Comparison of ENCODE assay signal across 24 cellular contexts in the genomic region with DNA sequence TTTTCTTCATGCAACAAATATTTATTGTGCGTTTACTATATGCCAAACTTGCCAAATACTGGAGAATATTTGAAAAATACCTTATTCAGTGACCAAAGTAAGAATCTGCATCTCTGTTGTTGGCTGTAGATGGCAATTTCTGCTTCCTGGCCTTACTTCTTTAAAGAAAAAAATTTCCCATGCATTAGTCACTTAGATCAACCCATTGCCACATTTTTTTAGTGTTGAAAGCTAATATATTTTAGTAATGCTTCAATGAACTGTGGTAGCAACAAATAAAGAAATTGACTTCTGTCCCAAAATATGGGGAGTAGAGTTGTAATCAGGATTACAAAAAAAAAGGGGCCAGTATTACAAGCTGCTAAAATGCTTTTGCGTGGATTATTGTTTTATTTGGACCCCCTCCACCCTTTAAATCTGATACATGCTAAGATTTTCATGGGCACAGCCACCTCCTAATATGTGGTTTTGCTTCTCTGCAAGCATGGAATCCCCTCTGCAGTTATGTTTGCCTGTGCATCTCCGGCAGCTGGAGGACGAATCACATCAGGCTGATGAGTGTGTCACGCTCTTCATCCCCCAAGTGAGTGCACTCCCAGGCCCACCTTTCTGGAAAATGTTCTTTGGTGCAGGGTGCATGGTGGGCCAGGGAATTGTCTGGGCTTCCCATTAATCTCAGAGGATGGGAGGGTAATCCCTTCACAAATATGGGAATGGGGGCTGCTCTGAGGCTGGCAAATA. TPM values are rescaled to one million over a fixed set of nuclear protein-coding genes. Genes with fewer than 3 reads are reported as not detected.
DNase-seq lines count a peak whose midpoint lies in the region; ATAC-seq and TF ChIP-seq lines count a peak whose summit lies in the region.
"Had no signal": no experiment of that assay in that cellular context is flagged by ENCODE, and none has a peak within 500 bp of the region (broad histone marks: within the 10 kb centered on the region; RNA-seq: fewer than 3 reads in every experiment).

No MANE protein-coding gene starts in this region.

- no peak overlapping the region for H2BK120ac ChIP-seq in trophoblast cell (ENCODE audit: insufficient read depth, low read length, poor library complexity)

- no peak overlapping the region for H2AFZ ChIP-seq in trophoblast cell (ENCODE audit: insufficient read depth, low read length, poor library complexity)

- no peak for TF ChIP-seq CTCF in endodermal cell (conservative IDR thresholded peaks at IDR 0.05)

- H3K9me3 Mint-ChIP-seq in endodermal cell: no peaks in the 10 kb centered on the region
- H3K9me3 Mint-ChIP-seq in activated T-cell treated with anti-CD3 and anti-CD28 coated beads, Interleukin-2, amount 50 U/mL, for 24 hours: no peaks in the 10 kb centered on the region
- H3K9me3 Mint-ChIP-seq: activated naive CD4-positive, alpha-beta T cell treated with anti-CD3 and anti-CD28 coated beads for 36 hours; dendritic cell treated with granulocyte-macrophage colony-stimulating factor and Interleukin-4, amounts not matched to agents 40 ng/mL and 50 ng/mL, for 4 days; T-helper 1 cell treated with Interleukin-12 subunit alpha and Interleukin-12 subunit beta and Interleukin-4 antibody, amounts not matched to agents 30 μg/mL and 1 μg/mL, for 36 hours had no signal

- no peak overlapping the region for H3K23ac ChIP-seq in trophoblast cell (ENCODE audit: low read length)

- no peak overlapping the region for H4K91ac ChIP-seq in trophoblast cell (ENCODE audit: low read depth, low read length)

- no peak overlapping the region for H2AK5ac ChIP-seq in trophoblast cell (ENCODE audit: low read length)

- no peaks in the 10 kb centered on the region for H3K36me3 Mint-ChIP-seq in endodermal cell (ENCODE audit: low read depth)
- H3K36me3 Mint-ChIP-seq in activated T-cell treated with anti-CD3 and anti-CD28 coated beads, Interleukin-2, amount 50 U/mL, for 24 hours (ENCODE audit: low read depth): no peaks in the 10 kb centered on the region

- no peak overlapping the region for H4K8ac ChIP-seq in trophoblast cell (ENCODE audit: low read depth, low read length)

- peaks cover 35% of the 10 kb centered on the region for H3K27me3 Mint-ChIP-seq in endodermal cell (ENCODE audit: insufficient read depth)
- H3K27me3 Mint-ChIP-seq in activated T-cell treated with anti-CD3 and anti-CD28 coated beads, Interleukin-2, amount 50 U/mL, for 24 hours: peaks cover 34% of the 10 kb centered on the region

- no peak overlapping the region for H3K4ac ChIP-seq in trophoblast cell (ENCODE audit: low read depth, low read length)

- intact Hi-C loops in Right ventricle myocardium superior (cut with DNase I): no loop called here

- H3K27ac Mint-ChIP-seq in endodermal cell: peak overlapping the region; percentile 8
- no peak overlapping the region for H3K27ac Mint-ChIP-seq in activated T-cell treated with anti-CD3 and anti-CD28 coated beads, Interleukin-2, amount 50 U/mL, for 24 hours
- H3K27ac Mint-ChIP-seq: activated naive CD4-positive, alpha-beta T cell treated with anti-CD3 and anti-CD28 coated beads for 36 hours; dendritic cell treated with granulocyte-macrophage colony-stimulating factor and Interleukin-4, amounts not matched to agents 40 ng/mL and 50 ng/mL, for 4 days; T-helper 1 cell treated with Interleukin-12 subunit alpha and Interleukin-12 subunit beta and Interleukin-4 antibody, amounts not matched to agents 30 μg/mL and 1 μg/mL, for 36 hours had no signal

- peak overlapping the region; percentile 25 for H3K4me3 Mint-ChIP-seq in endodermal cell
- no peak overlapping the region for H3K4me3 Mint-ChIP-seq in activated T-cell treated with anti-CD3 and anti-CD28 coated beads, Interleukin-2, amount 50 U/mL, for 24 hours
- H3K4me3 Mint-ChIP-seq: activated naive CD4-positive, alpha-beta T cell treated with anti-CD3 and anti-CD28 coated beads for 36 hours; dendritic cell treated with granulocyte-macrophage colony-stimulating factor and Interleukin-4, amounts not matched to agents 40 ng/mL and 50 ng/mL, for 4 days; T-helper 1 cell treated with Interleukin-12 subunit alpha and Interleukin-12 subunit beta and Interleukin-4 antibody, amounts not matched to agents 30 μg/mL and 1 μg/mL, for 36 hours had no signal

- H3K27ac ChIP-seq in endodermal cell (ENCODE audit: low read depth, low read length) (no peak overlapping the region), trophoblast cell (ENCODE audit: low read depth, low read length) (no peak overlapping the region)
- H3K27ac ChIP-seq: BLaER1, Peyer's patch had no signal

- H2BK12ac ChIP-seq in trophoblast cell (ENCODE audit: low read length): no peak overlapping the region

- H3K4me1 ChIP-seq in endodermal cell (ENCODE audit: control insufficient read depth, insufficient read depth, low read length) (peaks cover 20% of the 10 kb centered on the region), trophoblast cell (ENCODE audit: control insufficient read depth in 1 of 2, insufficient read depth in 2 of 2, low read length in 2 of 2) (no peaks in the 10 kb centered on the region)
- H3K4me1 ChIP-seq: BLaER1, Peyer's patch had no signal

- H3K9ac ChIP-seq in endodermal cell (ENCODE audit: extremely low read depth, low read length, poor library complexity, severe bottlenecking) (no peak overlapping the region), trophoblast cell (ENCODE audit: low read length) (no peak overlapping the region)
- H3K9ac ChIP-seq: BLaER1 had no signal

- no peak for ATAC-seq in Right ventricle myocardium superior (ENCODE audit: poor library complexity)
- ATAC-seq in activated CD4-positive, CD25-positive, alpha-beta regulatory T cell treated with anti-CD3 and anti-CD28 coated beads, Interleukin-2, amount 50 U/mL, for 24 hours: no peak
- ATAC-seq: left cardiac atrium had no signal

- no peaks in the 10 kb centered on the region for H3K79me1 ChIP-seq in trophoblast cell (ENCODE audit: low read length)

- no peak overlapping the region for H3K14ac ChIP-seq in trophoblast cell (ENCODE audit: low read length)

- H2BK5ac ChIP-seq in trophoblast cell (ENCODE audit: low read depth, low read length, poor library complexity): no peak overlapping the region

- DNase-seq in DMS53 treated with DMSO at 0.1 percent for 48 hours (lab: John Stamatoyannopoulos, UW; ENCODE audit: unreplicated experiment): peak; percentile 16
- DNase-seq in NCI-H69 (lab: John Stamatoyannopoulos, UW): peak; percentile 12
- DNase-seq in endodermal cell: no peak
- DNase-seq in trophoblast cell: peak; percentile 2 to 46
- no peak for DNase-seq in Right ventricle myocardium superior
- no peak for DNase-seq in activated T-cell treated with anti-CD3 and anti-CD28 coated beads, Interleukin-2, amount 50 U/mL, for 24 hours
- DNase-seq: activated CD4-positive, alpha-beta T cell treated with anti-CD3 and anti-CD28 coated beads for 48 hours; activated naive CD4-positive, alpha-beta T cell treated with anti-CD3 and anti-CD28 coated beads for 36 hours; activated T-cell treated with anti-CD3 and anti-CD28 coated beads, Interleukin-2, amount 50 U/mL, for 48 hours; left cardiac atrium; mesenchymal stem cell; NCI-H2029 treated with DMSO at 0.1 percent for 48 hours; NCI-H345; Peyer's patch; stimulated activated CD8-positive, alpha-beta memory T cell treated with anti-CD3 and anti-CD28 coated beads, Interleukin-4, amount 100 ng/mL, for 48 hours had no signal

- H3K27me3 ChIP-seq in endodermal cell (ENCODE audit: control insufficient read depth, insufficient read depth, low read length, poor library complexity, severe bottlenecking) (no peaks in the 10 kb centered on the region), trophoblast cell (ENCODE audit: insufficient read depth, low read length) (no peaks in the 10 kb centered on the region)
- H3K27me3 ChIP-seq: BLaER1, Peyer's patch had no signal

- H3K79me2 ChIP-seq in trophoblast cell (ENCODE audit: control insufficient read depth, insufficient read depth, low read length, poor library complexity): no peaks in the 10 kb centered on the region

- no peak overlapping the region for H4K12ac ChIP-seq in trophoblast cell (ENCODE audit: low read depth, low read length)

- WGBS in endodermal cell (ENCODE audit: insufficient coverage in 1 of 2, insufficient read length in 1 of 2), 2 experiments: 76 to 79% methylated on average over 3 to 5 of the region's 5 CpGs
- no CpG with 5 or more reads among the region's 5 CpGs for WGBS in trophoblast cell (ENCODE audit: extremely low coverage, insufficient coverage, insufficient read length)

- H3K9me3 ChIP-seq in endodermal cell (ENCODE audit: control insufficient read depth, low read length): no peaks in the 10 kb centered on the region
- H3K9me3 ChIP-seq in trophoblast cell (ENCODE audit: insufficient read depth, low read depth, low read length): no peaks in the 10 kb centered on the region
- H3K9me3 ChIP-seq: BLaER1, Peyer's patch had no signal

- no peak overlapping the region for H3K18ac ChIP-seq in trophoblast cell (ENCODE audit: low read length)

- H3K4me1 Mint-ChIP-seq in endodermal cell: peaks cover 52% of the 10 kb centered on the region
- H3K4me1 Mint-ChIP-seq in activated T-cell treated with anti-CD3 and anti-CD28 coated beads, Interleukin-2, amount 50 U/mL, for 24 hours (ENCODE audit: low read depth): peaks cover 32% of the 10 kb centered on the region

- H3K4me3 ChIP-seq in endodermal cell (ENCODE audit: low read length) (peak overlapping the region; percentile 20), trophoblast cell (ENCODE audit: low read depth, low read length) (no peak overlapping the region)
- H3K4me3 ChIP-seq: BLaER1, Peyer's patch had no signal

- H3K36me3 ChIP-seq in endodermal cell (ENCODE audit: control insufficient read depth, insufficient read depth, low read length) (no peaks in the 10 kb centered on the region), trophoblast cell (ENCODE audit: control insufficient read depth in 1 of 2, insufficient read depth in 2 of 2, low read length in 2 of 2) (no peaks in the 10 kb centered on the region)
- H3K36me3 ChIP-seq: BLaER1, Peyer's patch had no signal

- H3K4me2 ChIP-seq in trophoblast cell (ENCODE audit: low read length): no peak overlapping the region
- H3K4me2 ChIP-seq: BLaER1 had no signal

RNA-seq across cellular contexts. Expression of gene PTCSC3, which starts 38.1 kb away (rescaled TPM):
- total RNA-seq in endodermal cell: not detected
- not detected for polyA plus RNA-seq in endodermal cell (2013, experiment 1 of 2)
- polyA plus RNA-seq in endodermal cell (2013, experiment 2 of 2): not detected
- not detected in 2 replicates for polyA plus RNA-seq in trophoblast cell (2013)
- not detected for total RNA-seq in Right ventricle myocardium superior
- total RNA-seq: activated naive CD4-positive, alpha-beta T cell treated with anti-CD3 and anti-CD28 coated beads for 36 hours; cardiac septum; left cardiac atrium; myocyte; Peyer's patch; SK-MEL-5; skeletal muscle tissue; urinary bladder had no signal
- polyA plus RNA-seq: urinary bladder had no signal

Comparison
In these comparisons a context has a peak if more than half of its experiments do, and no peak if none do; other contexts are left out.
1. DNase-seq: peak in DMS53 treated with DMSO at 0.1 percent for 48 hours (single experiment), NCI-H69 (single experiment) and trophoblast cell (2 of 2); none in endodermal cell (single experiment), Right ventricle myocardium superior (single experiment) and activated T-cell treated with anti-CD3 and anti-CD28 coated beads, Interleukin-2, amount 50 U/mL, for 24 hours (single experiment).